In genomic region chr3:27380433-27381357, GRCh38 we compare ENCODE assay signal across 30 cellular contexts. TPM values are rescaled to one million over a fixed set of nuclear protein-coding genes. Genes with fewer than 3 reads are reported as not detected.
DNase-seq lines count a peak whose midpoint lies in the region; ATAC-seq and TF ChIP-seq lines count a peak whose summit lies in the region.
"Had no signal": no experiment of that assay in that cellular context is flagged by ENCODE, and none has a peak within 500 bp of the region (broad histone marks: within the 10 kb centered on the region; RNA-seq: fewer than 3 reads in every experiment).

No MANE protein-coding gene starts in this region.

- H3K4me1 Mint-ChIP-seq in stimulated activated naive CD8-positive, alpha-beta T cell treated with anti-CD3 and anti-CD28 coated beads, Interleukin-15, Interleukin-2, amounts not matched to agents 100 ng/mL and 50 ng/mL, for 24 hours (ENCODE audit: low read depth), result no peaks in the 10 kb centered on the region
- H3K4me1 Mint-ChIP-seq in stimulated activated naive CD8-positive, alpha-beta T cell treated with anti-CD3 and anti-CD28 coated beads, Interleukin-15, amount 100 ng/mL, for 72 hours, result no peaks in the 10 kb centered on the region
- H3K4me1 Mint-ChIP-seq: brain, naive B cell had no signal

- no peaks in the 10 kb centered on the region for H3K27me3 Mint-ChIP-seq in stimulated activated naive CD8-positive, alpha-beta T cell treated with anti-CD3 and anti-CD28 coated beads, Interleukin-15, Interleukin-2, amounts not matched to agents 100 ng/mL and 50 ng/mL, for 24 hours
- H3K27me3 Mint-ChIP-seq in stimulated activated naive CD8-positive, alpha-beta T cell treated with anti-CD3 and anti-CD28 coated beads, Interleukin-15, amount 100 ng/mL, for 72 hours, result no peaks in the 10 kb centered on the region
- H3K27me3 Mint-ChIP-seq: brain; CD4-positive, alpha-beta memory T cell; naive B cell had no signal

- no peak overlapping the region for H3K27ac ChIP-seq in brain microvascular endothelial cell
- H3K27ac ChIP-seq: A549, adrenal gland, neutrophil, prostate gland, vagina, VCaP had no signal

- peak overlapping the region; percentile 58 for H3K27ac Mint-ChIP-seq in stimulated activated naive CD8-positive, alpha-beta T cell treated with anti-CD3 and anti-CD28 coated beads, Interleukin-15, Interleukin-2, amounts not matched to agents 100 ng/mL and 50 ng/mL, for 24 hours
- peak overlapping the region in 1 of 2 donors; percentile 91 for H3K27ac Mint-ChIP-seq in stimulated activated naive CD8-positive, alpha-beta T cell treated with anti-CD3 and anti-CD28 coated beads, Interleukin-15, amount 100 ng/mL, for 72 hours
- H3K27ac Mint-ChIP-seq: activated naive CD4-positive, alpha-beta T cell treated with anti-CD3 and anti-CD28 coated beads for 36 hours; brain had no signal

- H3K4me3 Mint-ChIP-seq in stimulated activated naive CD8-positive, alpha-beta T cell treated with anti-CD3 and anti-CD28 coated beads, Interleukin-15, Interleukin-2, amounts not matched to agents 100 ng/mL and 50 ng/mL, for 24 hours, result no peak overlapping the region
- no peak overlapping the region for H3K4me3 Mint-ChIP-seq in stimulated activated naive CD8-positive, alpha-beta T cell treated with anti-CD3 and anti-CD28 coated beads, Interleukin-15, amount 100 ng/mL, for 72 hours
- H3K4me3 Mint-ChIP-seq: activated naive CD4-positive, alpha-beta T cell treated with anti-CD3 and anti-CD28 coated beads for 36 hours; brain; CD4-positive, alpha-beta memory T cell; naive B cell had no signal

- H3K36me3 Mint-ChIP-seq in stimulated activated naive CD8-positive, alpha-beta T cell treated with anti-CD3 and anti-CD28 coated beads, Interleukin-15, Interleukin-2, amounts not matched to agents 100 ng/mL and 50 ng/mL, for 24 hours (ENCODE audit: low read depth), result peaks cover 53% of the 10 kb centered on the region

- no peak overlapping the region for H3K4me3 ChIP-seq in brain microvascular endothelial cell (ENCODE audit: low read depth, low read length)
- H3K4me3 ChIP-seq: A549, adrenal gland, prostate gland, vagina had no signal

- ATAC-seq in stimulated activated naive CD8-positive, alpha-beta T cell treated with anti-CD3 and anti-CD28 coated beads, Interleukin-15, amount 100 ng/mL, for 72 hours, result no peak
- peak; percentile 55 for ATAC-seq in HG03280 (IDR thresholded peaks at IDR 0.05; ENCODE audit: unreplicated experiment)
- ATAC-seq in GM21717 (IDR thresholded peaks at IDR 0.05; ENCODE audit: unreplicated experiment), result no peak
- ATAC-seq: A549, HCT116, left ventricle myocardium superior had no signal

- in situ Hi-C loops in brain microvascular endothelial cell (cut with HindIII; ENCODE audit: low pct_ligation_motif_present, low sequenced_read_pairs), result no loop called here

- no peak for DNase-seq in stimulated activated naive CD8-positive, alpha-beta T cell treated with anti-CD3 and anti-CD28 coated beads, Interleukin-15, amount 100 ng/mL, for 72 hours
- DNase-seq in dermis blood vessel endothelial cell (peak; percentile 49), retina (no peak), brain microvascular endothelial cell (no peak)
- no peak for DNase-seq in stimulated activated CD4-positive, alpha-beta T cell treated with anti-CD3 and anti-CD28 coated beads, Interleukin-15, amount 100 ng/mL, for 24 hours
- DNase-seq: activated CD4-positive, alpha-beta T cell treated with anti-CD3 and anti-CD28 coated beads for 4 hours; activated CD8-positive, alpha-beta memory T cell treated with anti-CD3 and anti-CD28 coated beads for 24 hours; activated naive CD4-positive, alpha-beta T cell treated with anti-CD3 and anti-CD28 coated beads for 36 hours; adrenal gland; AML-193; CD4-positive, alpha-beta memory T cell; glutamatergic neuron; islet precursor cell; KBM-7; left ventricle myocardium superior; MM.1S; naive B cell; NCI-H1417 treated with DMSO at 0.1 percent for 48 hours; NCI-H774; stimulated activated naive CD4-positive, alpha-beta T cell treated with Interleukin-2 at 50 U/mL for 16 hours had no signal

- no peak for TF ChIP-seq CTCF in brain microvascular endothelial cell (IDR thresholded peaks at IDR 0.05; ENCODE audit: low read depth, low read length, missing control alignments)

- H3K9me3 Mint-ChIP-seq in stimulated activated naive CD8-positive, alpha-beta T cell treated with anti-CD3 and anti-CD28 coated beads, Interleukin-15, Interleukin-2, amounts not matched to agents 100 ng/mL and 50 ng/mL, for 24 hours, result no peaks in the 10 kb centered on the region
- H3K9me3 Mint-ChIP-seq in stimulated activated naive CD8-positive, alpha-beta T cell treated with anti-CD3 and anti-CD28 coated beads, Interleukin-15, amount 100 ng/mL, for 72 hours, result no peaks in the 10 kb centered on the region
- H3K9me3 Mint-ChIP-seq: activated naive CD4-positive, alpha-beta T cell treated with anti-CD3 and anti-CD28 coated beads for 36 hours; brain; CD4-positive, alpha-beta memory T cell; naive B cell had no signal

- H3K27me3 ChIP-seq in brain microvascular endothelial cell (replicated peaks), result no peaks in the 10 kb centered on the region
- H3K27me3 ChIP-seq: adrenal gland, neutrophil, vagina had no signal

- peaks cover 33% of the 10 kb centered on the region for H3K36me3 ChIP-seq in brain microvascular endothelial cell (replicated peaks)
- H3K36me3 ChIP-seq: neutrophil, prostate gland had no signal

RNA-seq across cellular contexts. Expression of gene NEK10, which starts 11.5 kb away (rescaled TPM):
- total RNA-seq in dermis blood vessel endothelial cell, result 2.0 and 2.6 TPM in 2 replicates
- total RNA-seq: vagina had no signal
